In the genomic region with DNA sequence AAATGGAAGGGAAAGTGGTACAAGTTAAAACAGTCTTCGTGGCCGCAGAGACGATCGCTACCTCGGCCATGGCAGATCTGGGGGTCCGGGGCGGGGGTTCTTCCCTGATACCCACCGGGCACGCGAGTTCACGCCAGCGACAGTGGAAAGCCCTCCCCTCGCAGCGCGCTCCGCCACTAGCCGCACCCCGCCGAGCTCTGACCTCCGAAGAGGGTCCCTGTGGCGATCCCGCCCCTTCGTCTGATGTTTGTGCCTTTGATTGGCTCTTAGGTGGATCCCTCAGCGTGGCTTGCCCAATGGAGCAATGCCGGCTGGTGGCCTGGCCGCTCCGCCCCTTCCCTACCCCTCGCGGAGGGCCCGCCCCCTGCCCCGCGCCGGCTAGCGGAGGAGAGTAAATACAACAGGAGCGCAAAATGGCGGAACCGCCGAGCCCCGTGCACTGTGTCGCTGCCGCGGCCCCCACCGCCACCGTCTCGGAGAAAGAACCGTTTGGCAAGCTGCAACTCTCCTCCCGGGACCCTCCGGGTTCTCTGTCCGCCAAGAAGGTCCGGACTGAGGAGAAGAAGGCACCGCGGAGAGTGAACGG, we compare ENCODE assay signal across 8 cellular contexts.
A peak's percentile ranks its signal among the peaks of the same experiment; 100 is the strongest.
DNase-seq lines count a peak whose midpoint lies in the region; ATAC-seq and TF ChIP-seq lines count a peak whose summit lies in the region.

A gene (plus strand): TSS at position 403 of the 586 bp plus-strand sequence. CDS start 11 bp downstream, at position 414.

- peak; percentile 92 for ATAC-seq in HG03196 (IDR thresholded peaks at IDR 0.05; ENCODE audit: unreplicated experiment)

- peak; percentile 84 for TF ChIP-seq POLR2A in GM18951 (IDR thresholded peaks at IDR 0.05; ENCODE audit: extremely low read depth, insufficient read depth, insufficient read length)

- DNase-seq in AG09319 (ENCODE audit: extremely low read depth, low read depth) (peak; percentile 93), NCI-H345 (lab: John Stamatoyannopoulos, UW) (peak; percentile 99), iris pigment epithelial cell (ENCODE audit: low read depth) (peak; percentile 98)
- peak; percentile 96 to 98 (median 97) for DNase-seq in activated CD4-positive, CD25-positive, alpha-beta regulatory T cell (lab: John Stamatoyannopoulos, UW)
- peak; percentile 98 for DNase-seq in central memory CD4-positive, alpha-beta T cell
- DNase-seq in stimulated activated CD4-positive, alpha-beta T cell treated with anti-CD3 and anti-CD28 coated beads, Interleukin-12 subunit alpha, Interleukin-12 subunit beta, amount 100 ng/mL, for 4 hours = peak; percentile 97

- in situ Hi-C loops in GM18951 (cut with MboI; ENCODE audit: low sequenced_read_pairs, unreplicated experiment) = no loop called here

- TF ChIP-seq CTCF in AG09319 (IDR thresholded peaks at IDR 0.05; ENCODE audit: low read depth, low read length) = peak; percentile 31

Comparison
In these comparisons a context has a peak if more than half of its experiments do, and no peak if none do; other contexts are left out.
1. Peak in every context shown above with its lines: DNase-seq and ATAC-seq.